Comparison of ENCODE assay signal across 18 cellular contexts in the genomic region with DNA sequence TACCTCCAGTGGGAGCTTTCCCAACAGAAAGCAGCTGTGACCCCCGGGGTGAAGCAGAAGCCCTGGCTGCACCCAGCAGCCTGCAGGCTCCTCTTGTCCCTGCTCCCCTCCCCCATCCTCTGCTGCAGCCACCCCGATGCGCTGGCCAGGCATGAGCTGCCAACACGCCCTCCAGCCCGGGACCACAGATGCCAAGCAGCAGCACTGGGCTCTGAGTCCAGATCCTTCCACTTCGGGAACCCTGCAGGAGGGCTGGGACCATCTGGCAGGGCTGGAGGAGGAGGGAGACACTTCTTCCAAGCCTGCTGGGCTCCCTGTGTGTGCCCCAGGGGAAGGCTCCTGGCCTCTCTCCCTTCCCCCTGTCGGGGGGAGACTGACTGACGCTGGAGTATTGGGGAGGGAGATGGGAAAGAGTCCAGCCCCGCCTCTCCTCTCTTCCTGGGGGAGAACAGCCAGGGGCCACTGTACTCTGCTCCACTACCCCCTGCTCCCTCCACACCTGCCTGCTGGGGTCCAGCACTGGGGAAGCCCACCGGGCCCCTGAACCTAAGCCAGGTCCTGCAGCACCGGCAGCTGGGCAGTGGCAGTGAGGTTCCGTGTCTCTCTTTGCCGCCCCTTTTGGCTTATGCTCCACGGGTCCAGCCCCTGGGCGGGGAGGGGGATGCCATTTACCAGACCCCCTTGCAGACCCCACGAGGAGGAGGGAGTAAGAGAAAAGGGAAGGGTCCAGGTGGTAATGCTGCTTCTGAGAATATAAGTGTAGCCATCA.
A peak's percentile ranks its signal among the peaks of the same experiment; 100 is the strongest.
DNase-seq lines count a peak whose midpoint lies in the region; ATAC-seq and TF ChIP-seq lines count a peak whose summit lies in the region.
"Had no signal": no experiment of that assay in that cellular context is flagged by ENCODE, and none has a peak within 500 bp of the region (broad histone marks: within the 10 kb centered on the region; RNA-seq: fewer than 3 reads in every experiment).

No MANE protein-coding gene starts in this region.

- POLR2A ChIA-PET in HEK293 (lab: Yijun Ruan, JAX), result no interaction called here

- no peaks in the 10 kb centered on the region for H3K9me3 Mint-ChIP-seq in stimulated activated effector memory CD8-positive, alpha-beta T cell treated with anti-CD3 and anti-CD28 coated beads, Interleukin-12 subunit alpha, Interleukin-12 subunit beta, amount 100 ng/mL, for 72 hours
- H3K9me3 Mint-ChIP-seq: dendritic cell treated with granulocyte-macrophage colony-stimulating factor and Interleukin-4, amounts not matched to agents 40 ng/mL and 50 ng/mL, for 4 days had no signal

- no peak overlapping the region for H3K4me3 Mint-ChIP-seq in stimulated activated effector memory CD8-positive, alpha-beta T cell treated with anti-CD3 and anti-CD28 coated beads, Interleukin-12 subunit alpha, Interleukin-12 subunit beta, amount 100 ng/mL, for 72 hours
- H3K4me3 Mint-ChIP-seq: dendritic cell treated with granulocyte-macrophage colony-stimulating factor and Interleukin-4, amounts not matched to agents 40 ng/mL and 50 ng/mL, for 4 days; T-helper 17 cell had no signal

- no peak overlapping the region for H3K27ac Mint-ChIP-seq in stimulated activated effector memory CD8-positive, alpha-beta T cell treated with anti-CD3 and anti-CD28 coated beads, Interleukin-12 subunit alpha, Interleukin-12 subunit beta, amount 100 ng/mL, for 72 hours
- H3K27ac Mint-ChIP-seq: dendritic cell treated with granulocyte-macrophage colony-stimulating factor and Interleukin-4, amounts not matched to agents 40 ng/mL and 50 ng/mL, for 4 days; T-helper 17 cell had no signal

- H3K36me3 ChIP-seq in BLaER1 treated with 17β-estradiol and CSF1 and Interleukin-3, amounts not matched to agents 10 nM and 100 nM, result no peaks in the 10 kb centered on the region
- peaks cover 0 to 3% of the 10 kb centered on the region in 2 experiments; a peak in 1 of 3 replicates for H3K36me3 ChIP-seq in HEK293 (ENCODE audit: control insufficient read depth in 2 of 2, insufficient read depth in 1 of 2, low read length in 2 of 2)

- H3K36me3 Mint-ChIP-seq in stimulated activated effector memory CD8-positive, alpha-beta T cell treated with anti-CD3 and anti-CD28 coated beads, Interleukin-12 subunit alpha, Interleukin-12 subunit beta, amount 100 ng/mL, for 72 hours, result no peaks in the 10 kb centered on the region

- CTCF ChIA-PET in HEK293 (lab: Yijun Ruan, JAX), result no interaction called here

- peaks cover 0 to 23% (median 15%) of the 10 kb centered on the region in 11 experiments; a peak in 18 of 22 replicates for H3K9me3 ChIP-seq in BLaER1 treated with 17β-estradiol and CSF1 and Interleukin-3, amounts not matched to agents 10 nM and 100 nM (replicated peaks in 1 of 11)
- H3K9me3 ChIP-seq in HEK293 (ENCODE audit: control insufficient read depth, insufficient read depth, low read depth, low read length), result no peaks in the 10 kb centered on the region
- H3K9me3 ChIP-seq: mucosa of descending colon had no signal

- H3K4me2 ChIP-seq in BLaER1 treated with 17β-estradiol and CSF1 and Interleukin-3, amounts not matched to agents 10 nM and 100 nM, result peak overlapping the region in 7 of 11 experiments; percentile 7 to 60 (median 48); a peak in 5 of 22 replicates

- peak in 51 of 58 donors; percentile 21 to 87 (median 64) for DNase-seq in anterior cingulate cortex (lab: John Stamatoyannopoulos, UW)
- peak; percentile 54 for DNase-seq in midbrain (lab: John Stamatoyannopoulos, UW)
- DNase-seq in SHP77 treated with DMSO at 0.1 percent for 48 hours (lab: John Stamatoyannopoulos, UW), result no peak
- DNase-seq in stimulated activated effector memory CD8-positive, alpha-beta T cell treated with anti-CD3 and anti-CD28 coated beads, Interleukin-12 subunit alpha, Interleukin-12 subunit beta, amount 100 ng/mL, for 72 hours (ENCODE audit: low spot score in 2 of 2), result no peak
- DNase-seq: activated CD4-positive, alpha-beta T cell treated with anti-CD3 and anti-CD28 coated beads for 1 hour; activated gamma-delta T cell treated with Interleukin-2 at 50 U/mL for 16 hours; Kasumi-1; kidney glomerular epithelial cell; mucosa of descending colon; NCI-H187 treated with DMSO at 0.1 percent for 48 hours; Right ventricle myocardium superior; T-helper 17 cell had no signal

- no peak overlapping the region for H3K4me3 ChIP-seq in BLaER1 treated with 17β-estradiol and CSF1 and Interleukin-3, amounts not matched to agents 10 nM and 100 nM
- H3K4me3 ChIP-seq in HEK293 (ENCODE audit: low read depth, low read length), result no peak overlapping the region
- H3K4me3 ChIP-seq: mucosa of descending colon had no signal

- no peaks in the 10 kb centered on the region; a peak in 1 of 22 replicates for H4K20me1 ChIP-seq in BLaER1 treated with 17β-estradiol and CSF1 and Interleukin-3, amounts not matched to agents 10 nM and 100 nM

- ATAC-seq in stimulated activated effector memory CD8-positive, alpha-beta T cell treated with anti-CD3 and anti-CD28 coated beads, Interleukin-12 subunit alpha, Interleukin-12 subunit beta, amount 100 ng/mL, for 72 hours, result no peak
- ATAC-seq in GM21576 (IDR thresholded peaks at IDR 0.05; ENCODE audit: unreplicated experiment) (no peak), GM21447 (IDR thresholded peaks at IDR 0.05; ENCODE audit: unreplicated experiment) (no peak)
- ATAC-seq: mucosa of descending colon, T-helper 17 cell had no signal

- H3K27ac ChIP-seq in BLaER1 treated with 17β-estradiol and CSF1 and Interleukin-3, amounts not matched to agents 10 nM and 100 nM, result no peak overlapping the region
- no peak overlapping the region for H3K27ac ChIP-seq in HEK293 (ENCODE audit: extremely low read depth, low read depth, low read length)
- H3K27ac ChIP-seq: parathyroid adenoma had no signal

- H3K27me3 ChIP-seq in BLaER1 treated with 17β-estradiol and CSF1 and Interleukin-3, amounts not matched to agents 10 nM and 100 nM, result no peaks in the 10 kb centered on the region

- H3K4me1 Mint-ChIP-seq in stimulated activated effector memory CD8-positive, alpha-beta T cell treated with anti-CD3 and anti-CD28 coated beads, Interleukin-12 subunit alpha, Interleukin-12 subunit beta, amount 100 ng/mL, for 72 hours, result no peaks in the 10 kb centered on the region

- H3K9ac ChIP-seq in BLaER1 treated with 17β-estradiol and CSF1 and Interleukin-3, amounts not matched to agents 10 nM and 100 nM, result no peak overlapping the region
- H3K9ac ChIP-seq: parathyroid adenoma had no signal

- no peak for TF ChIP-seq CTCF in HEK293 (tag by site-specific recombination; IDR thresholded peaks at IDR 0.05)

- peaks cover 0 to 40% (median 33%) of the 10 kb centered on the region in 10 experiments; a peak in 13 of 20 replicates for H3K4me1 ChIP-seq in BLaER1 treated with 17β-estradiol and CSF1 and Interleukin-3, amounts not matched to agents 10 nM and 100 nM
- H3K4me1 ChIP-seq in HEK293 (ENCODE audit: control insufficient read depth, insufficient read depth, low read length), result no peaks in the 10 kb centered on the region
- H3K4me1 ChIP-seq: parathyroid adenoma had no signal

TF ChIP-seq in HEK293, 187 proteins besides CTCF, POLR2A, EP300 and RAD21:
- TF ChIP-seq GLIS2 (tag by site-specific recombination; IDR thresholded peaks at IDR 0.05) (0 out of 2 replicates have a peak, but pooled peaks have one; percentile 14), ZIC2 (tag by site-specific recombination; IDR thresholded peaks at IDR 0.05) (peak; percentile 83), SP2 (tag by site-specific recombination; IDR thresholded peaks at IDR 0.05) (no peak), GLIS1 (tag by site-specific recombination; IDR thresholded peaks at IDR 0.05) (peak; percentile 46; the same call in 1 of the 2 replicates)

Comparison
In these comparisons a context has a peak if more than half of its experiments do, and no peak if none do; other contexts are left out.
1. DNase-seq: peak in anterior cingulate cortex (51 of 58) and midbrain (single experiment); none in SHP77 treated with DMSO at 0.1 percent for 48 hours (single experiment) and stimulated activated effector memory CD8-positive, alpha-beta T cell treated with anti-CD3 and anti-CD28 coated beads, Interleukin-12 subunit alpha, Interleukin-12 subunit beta, amount 100 ng/mL, for 72 hours (0 of 2).